Comparison of ENCODE assay signal across 14 cellular contexts in genomic region chr15:94467034-94467433, GRCh38.
"Had no signal": no experiment of that assay in that cellular context is flagged by ENCODE, and none has a peak within 500 bp of the region (broad histone marks: within the 10 kb centered on the region; RNA-seq: fewer than 3 reads in every experiment).

No MANE protein-coding gene starts in this region.

- H3K27ac Mint-ChIP-seq: activated naive CD8-positive, alpha-beta T cell treated with anti-CD3 and anti-CD28 coated beads, Interleukin-2, amount 10 ng/mL, durations not matched to agents 7 days and 5 days; activated T-cell treated with anti-CD3 and anti-CD28 coated beads, Interleukin-2, amount 50 U/mL, for 72 hours; progenitor cell of endocrine pancreas had no signal

- H3K27me3 Mint-ChIP-seq: activated naive CD8-positive, alpha-beta T cell treated with anti-CD3 and anti-CD28 coated beads, Interleukin-2, amount 10 ng/mL, durations not matched to agents 7 days and 5 days; progenitor cell of endocrine pancreas had no signal

- ATAC-seq: activated T-cell treated with anti-CD3 and anti-CD28 coated beads, Interleukin-2, amount 50 U/mL, for 72 hours; esophagus mucosa; natural killer cell; sciatic nerve had no signal

- H3K9me3 ChIP-seq: ascending aorta, spleen had no signal

- H3K4me1 ChIP-seq: ascending aorta, spleen had no signal

- H3K36me3 ChIP-seq: ascending aorta had no signal

- H3K4me3 ChIP-seq: ascending aorta, spleen had no signal

- DNase-seq: activated CD4-positive, alpha-beta T cell treated with anti-CD3 and anti-CD28 coated beads for 1 hour; activated CD4-positive, alpha-beta T cell treated with anti-CD3 and anti-CD28 coated beads, Interleukin-2, amount 50 U/mL, for 48 hours; activated CD8-positive, alpha-beta memory T cell treated with anti-CD3 and anti-CD28 coated beads, Interleukin-2, amount 50 U/mL, for 4 hours; activated naive CD8-positive, alpha-beta T cell treated with anti-CD3 and anti-CD28 coated beads, Interleukin-2, amount 10 ng/mL, durations not matched to agents 7 days and 5 days; activated T-cell treated with anti-CD3 and anti-CD28 coated beads, Interleukin-2, amount 50 U/mL, for 72 hours; natural killer cell; spleen; stimulated activated CD4-positive, alpha-beta T cell treated with anti-CD3 and anti-CD28 coated beads, Interleukin-1b, Interleukin-23, amount 100 ng/mL, for 48 hours; stimulated activated naive CD4-positive, alpha-beta T cell; trophoblast cell had no signal

- H3K4me3 Mint-ChIP-seq: activated naive CD8-positive, alpha-beta T cell treated with anti-CD3 and anti-CD28 coated beads, Interleukin-2, amount 10 ng/mL, durations not matched to agents 7 days and 5 days; activated T-cell treated with anti-CD3 and anti-CD28 coated beads, Interleukin-2, amount 50 U/mL, for 72 hours; natural killer cell had no signal

- H3K4me1 Mint-ChIP-seq: activated naive CD8-positive, alpha-beta T cell treated with anti-CD3 and anti-CD28 coated beads, Interleukin-2, amount 10 ng/mL, durations not matched to agents 7 days and 5 days had no signal

- H3K9me3 Mint-ChIP-seq: activated naive CD8-positive, alpha-beta T cell treated with anti-CD3 and anti-CD28 coated beads, Interleukin-2, amount 10 ng/mL, durations not matched to agents 7 days and 5 days; activated T-cell treated with anti-CD3 and anti-CD28 coated beads, Interleukin-2, amount 50 U/mL, for 72 hours; natural killer cell had no signal

- H3K36me3 Mint-ChIP-seq: natural killer cell had no signal
